ENCODE assay signal across 1 cellular context in the genomic region with DNA sequence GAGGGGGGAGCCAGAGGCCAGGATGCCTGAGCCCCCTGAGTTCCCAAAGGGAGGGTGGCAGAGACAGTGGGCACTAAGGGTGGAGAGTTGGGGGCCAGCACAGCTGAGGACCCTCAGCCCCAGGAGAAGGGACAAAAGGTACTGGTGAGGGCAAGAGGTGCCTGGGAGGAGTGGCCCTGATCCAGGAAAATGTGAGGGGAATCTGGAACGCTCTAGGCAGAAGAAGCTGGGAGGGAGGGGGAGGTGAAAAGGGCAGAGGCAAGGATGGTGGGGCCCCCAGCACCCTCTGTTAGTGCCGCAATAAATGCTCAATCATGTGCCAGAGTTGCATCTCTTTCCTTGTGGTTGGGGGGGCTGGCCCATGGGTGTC.
A peak's percentile ranks its signal among the peaks of the same experiment; 100 is the strongest.
TF ChIP-seq lines count a peak whose summit lies in the region.

No MANE protein-coding gene starts in this region.

TF ChIP-seq in K562, 482 proteins besides CTCF, POLR2A, EP300 and RAD21:
- TF ChIP-seq NR1H2 (CRISPR knock-in tag; IDR thresholded peaks at IDR 0.05) (0 out of 2 replicates have a peak, but pooled peaks have one; percentile 15), ARID2 (IDR thresholded peaks at IDR 0.05) (no peak), ZBTB7A (IDR thresholded peaks at IDR 0.05; ENCODE audit: borderline replicate concordance, control insufficient read depth, low read depth, low read length) (peak; percentile 26; the same call in 1 of the 2 replicates)
TF ChIP-seq in K562: peak in this region for 2.
